ENCODE assay signal across 8 cellular contexts in the genomic region with DNA sequence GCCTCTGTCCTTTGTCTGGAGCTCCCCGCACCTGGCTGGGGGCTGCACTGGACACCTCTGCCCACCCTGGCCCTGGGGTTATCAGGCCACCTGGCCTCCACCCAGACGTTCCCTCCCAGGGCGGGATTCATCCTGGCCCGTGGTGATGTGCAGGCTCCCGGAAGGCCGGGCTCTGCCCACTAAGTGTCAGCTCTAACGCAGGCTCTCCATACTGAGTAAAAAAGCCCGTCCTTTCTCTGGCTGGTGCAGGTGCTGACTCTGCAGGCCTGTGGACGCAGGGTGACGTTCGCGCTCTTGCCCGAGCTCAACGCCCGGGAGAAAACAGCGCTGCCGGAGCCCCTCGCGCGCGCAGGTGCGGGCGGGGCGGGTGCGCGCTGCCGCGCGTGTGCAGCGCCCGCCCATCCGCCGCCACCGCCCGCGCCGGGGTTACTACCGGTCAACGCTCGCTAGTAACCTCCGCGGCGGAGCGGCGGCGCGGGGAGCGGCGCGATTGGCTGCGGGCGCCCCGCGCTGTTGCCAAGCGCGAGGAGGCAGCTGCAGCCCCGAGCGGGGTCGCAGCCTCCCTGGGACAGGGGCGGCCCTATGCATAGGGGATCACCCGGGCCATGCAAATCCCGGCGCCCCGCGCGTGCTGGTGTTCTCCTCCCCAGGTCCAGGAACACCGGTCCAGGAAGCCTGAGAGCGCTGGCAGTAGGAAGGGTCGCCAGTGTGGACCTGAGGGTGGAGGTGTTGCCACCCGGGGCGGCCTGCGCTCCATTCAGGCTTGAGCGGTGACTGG. TPM values are rescaled to one million over a fixed set of nuclear protein-coding genes. Genes with fewer than 3 reads are reported as not detected.
DNase-seq lines count a peak whose midpoint lies in the region; ATAC-seq and TF ChIP-seq lines count a peak whose summit lies in the region.

No MANE protein-coding gene starts in this region.

- H3K27ac ChIP-seq in DND-41 (ENCODE audit: low read length) = peak overlapping the region; percentile 99

- H3K9ac ChIP-seq in DND-41 (ENCODE audit: low read depth, low read length) = peak overlapping the region; percentile 59

- peaks cover 55% of the 10 kb centered on the region for H3K4me1 Mint-ChIP-seq in endothelial cell (ENCODE audit: unreplicated experiment)

- peak overlapping the region; percentile 45; the same call in 1 of the 2 replicates for H2AFZ ChIP-seq in DND-41 (ENCODE audit: low read depth, low read length)

- no peaks in the 10 kb centered on the region for H3K9me3 Mint-ChIP-seq in endothelial cell (ENCODE audit: unreplicated experiment)

- H3K4me1 ChIP-seq in DND-41 (ENCODE audit: insufficient read depth, low read length) = peaks cover 96% of the 10 kb centered on the region

- peaks cover 6% of the 10 kb centered on the region for H3K27me3 Mint-ChIP-seq in endothelial cell (ENCODE audit: unreplicated experiment)

- peaks cover 78% of the 10 kb centered on the region for H3K79me2 ChIP-seq in DND-41 (ENCODE audit: insufficient read depth, low read length)

- peak overlapping the region in 1 of 2 experiments; percentile 43; a peak in 2 of 4 replicates for H3K4me3 ChIP-seq in DND-41 (ENCODE audit: low read depth in 1 of 2, low read length in 2 of 2)

- no peaks in the 10 kb centered on the region for H3K9me3 ChIP-seq in DND-41 (ENCODE audit: insufficient read depth, low read length, severe bottlenecking)

- no peaks in the 10 kb centered on the region for H3K27me3 ChIP-seq in DND-41 (ENCODE audit: insufficient read depth, low read length, poor library complexity)

- no peak overlapping the region for H3K4me3 Mint-ChIP-seq in endothelial cell (ENCODE audit: unreplicated experiment)

- DNase-seq in DND-41 (peak; percentile 84), NCI-H82 (lab: John Stamatoyannopoulos, UW) (peak; percentile 85), endothelial cell (ENCODE audit: low spot score) (peak; percentile 78), mucosa of gallbladder (ENCODE audit: low spot score) (peak; percentile 69)
- DNase-seq in activated CD8-positive, alpha-beta memory T cell treated with anti-CD3 and anti-CD28 coated beads, Interleukin-2, amount 50 U/mL, for 48 hours = peak; percentile 91
- DNase-seq in stimulated activated CD8-positive, alpha-beta memory T cell treated with anti-CD3 and anti-CD28 coated beads, Interleukin-4, amount 100 ng/mL, for 48 hours = peak; percentile 87

- TF ChIP-seq CTCF in DND-41 (IDR thresholded peaks at IDR 0.05; ENCODE audit: borderline replicate concordance, extremely low read depth, low read length, poor library complexity, severe bottlenecking) (peak; percentile 23), endothelial cell (IDR thresholded peaks at IDR 0.05; ENCODE audit: unreplicated experiment) (no peak)

- H3K27ac Mint-ChIP-seq in endothelial cell (ENCODE audit: unreplicated experiment) = peak overlapping the region; percentile 89

- ATAC-seq in DND-41 (ENCODE audit: insufficient read depth, low read depth) (peak; percentile 66), HG03045 (IDR thresholded peaks at IDR 0.05; ENCODE audit: unreplicated experiment) (peak; percentile 36), HG02571 (IDR thresholded peaks at IDR 0.05; ENCODE audit: unreplicated experiment) (no peak)

- 0 out of 2 replicates have a peak, but pooled peaks cover under 1% of the 10 kb centered on the region for H4K20me1 ChIP-seq in DND-41 (ENCODE audit: insufficient read depth, low read length)

- H3K36me3 ChIP-seq in DND-41 (ENCODE audit: insufficient read depth, low read length) = peaks cover 17% of the 10 kb centered on the region; the same call in 1 of the 2 replicates

- peak overlapping the region; percentile 62 for H3K4me2 ChIP-seq in DND-41 (ENCODE audit: insufficient read depth, low read length)

- peaks cover 8% of the 10 kb centered on the region for H3K36me3 Mint-ChIP-seq in endothelial cell (ENCODE audit: low read depth, unreplicated experiment)

RNA-seq across cellular contexts. Expression of a gene that starts 15.7 kb away (rescaled TPM):
- 48.9 TPM for total RNA-seq in endothelial cell (ENCODE audit: unreplicated experiment)
- 19.5 TPM for total RNA-seq in mucosa of gallbladder
